ENCODE assay signal across 1 cellular context in the genomic region with DNA sequence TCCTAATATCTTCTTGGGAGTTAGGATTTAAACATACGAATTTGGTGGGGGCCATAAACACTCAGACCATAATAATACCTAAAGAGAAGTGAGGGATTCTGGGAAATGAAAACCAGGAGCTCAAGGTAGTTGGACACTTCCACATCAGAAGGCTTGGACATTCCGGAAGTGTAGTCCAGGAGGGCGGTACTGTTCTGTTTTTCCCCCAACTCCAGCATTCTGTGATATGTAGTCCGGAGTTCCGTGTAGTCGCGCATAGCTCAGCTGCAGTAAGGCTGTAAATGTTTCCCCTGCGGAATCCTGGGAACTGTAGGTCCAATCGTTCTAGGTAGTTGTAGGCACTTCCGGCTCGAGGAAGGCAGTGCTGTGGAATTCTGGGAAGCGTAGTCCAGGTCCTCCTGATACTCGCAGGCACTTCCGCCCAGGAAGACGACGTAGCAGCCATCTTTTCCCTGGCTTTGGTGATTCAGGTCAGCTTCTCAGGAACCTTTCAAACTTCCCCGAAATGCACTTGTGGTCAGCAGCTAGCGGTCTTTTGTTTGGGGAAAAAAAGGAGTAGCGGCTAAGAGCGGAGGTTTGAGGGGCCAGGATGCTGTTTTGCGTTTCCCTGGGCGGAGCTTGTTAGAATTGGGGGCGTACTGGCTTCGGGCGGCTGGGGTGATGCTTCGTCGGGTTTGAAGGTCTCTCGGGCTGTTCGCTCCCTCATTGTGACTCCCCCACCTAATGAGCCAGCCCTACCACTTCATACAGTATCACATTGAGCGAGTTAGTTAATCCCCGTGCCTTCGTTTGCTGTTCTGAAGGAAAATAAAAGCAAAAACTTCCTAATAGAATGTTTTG.
A peak's percentile ranks its signal among the peaks of the same experiment; 100 is the strongest.
TF ChIP-seq lines count a peak whose summit lies in the region.

A gene (plus strand): TSS at position 428 of the 840 bp plus-strand sequence. CDS start 4,981 bp downstream, outside the sequence.

TF ChIP-seq in H1, 55 proteins besides CTCF, POLR2A, EP300 and RAD21 (continued from another document):
- TF ChIP-seq RBBP5 (IDR thresholded peaks at IDR 0.05; ENCODE audit: borderline replicate concordance, low read depth, low read length) (peak; percentile 79; the same call in 1 of the 2 replicates), CBX8 (IDR thresholded peaks at IDR 0.05; ENCODE audit: borderline replicate concordance, low read depth, low read length) (no peak), KDM4A (IDR thresholded peaks at IDR 0.05; ENCODE audit: low read depth, low read length, severe bottlenecking) (peak; percentile 83), EZH2 (IDR thresholded peaks at IDR 0.05; ENCODE audit: low read depth, low read length, severe bottlenecking) (no peak), SIX5 (IDR thresholded peaks at IDR 0.05; ENCODE audit: low read depth, low read length) (peak; percentile 91), TAF1 (IDR thresholded peaks at IDR 0.05; ENCODE audit: low read depth, low read length) (peak; percentile 73; the same call in 1 of the 2 replicates), GABPA (IDR thresholded peaks at IDR 0.05; ENCODE audit: borderline replicate concordance, insufficient read depth, low read length) (peak; percentile 94), CREB1 (IDR thresholded peaks at IDR 0.05) (peak; percentile 61), TBP (IDR thresholded peaks at IDR 0.05; ENCODE audit: low read depth, low read length) (peak; percentile 67; the same call in 1 of the 2 replicates), SP1 (IDR thresholded peaks at IDR 0.05; ENCODE audit: low read depth, low read length) (0 out of 2 replicates have a peak, but pooled peaks have one; percentile 23), TEAD4 (IDR thresholded peaks at IDR 0.05; ENCODE audit: low read depth, low read length) (0 out of 2 replicates have a peak, but pooled peaks have one; percentile 36), SIN3A (conservative IDR thresholded peaks at IDR 0.05 in 1 of 2, IDR thresholded peaks at IDR 0.05 in 1 of 2; ENCODE audit: low read depth in 1 of 2, low read length in 2 of 2) (0 out of 4 replicates have a peak, but pooled peaks of 1 of the 2 experiments have one; percentile 21), POLR2AphosphoS5 (IDR thresholded peaks at IDR 0.05; ENCODE audit: low read depth, low read length) (0 out of 2 replicates have a peak, but pooled peaks have one; percentile 43), YY1 (IDR thresholded peaks at IDR 0.05; ENCODE audit: low read depth, low read length) (peak; percentile 95), PHF8 (conservative IDR thresholded peaks at IDR 0.05; ENCODE audit: low read depth, low read length) (peak; percentile 67; the same call in 1 of the 2 replicates), RNF2 (IDR thresholded peaks at IDR 0.05; ENCODE audit: borderline replicate concordance, low read depth, low read length, missing control alignments, poor library complexity, severe bottlenecking) (no peak), ASH2L (IDR thresholded peaks at IDR 0.05; ENCODE audit: low read length) (peak; percentile 85), HDAC2 (IDR thresholded peaks at IDR 0.05; ENCODE audit: borderline replicate concordance in 1 of 2, low read depth in 2 of 2, low read length in 2 of 2) (0 out of 4 replicates have a peak, but pooled peaks of 1 of the 2 experiments have one; percentile 62), CHD2 (IDR thresholded peaks at IDR 0.05; ENCODE audit: low read length) (0 out of 2 replicates have a peak, but pooled peaks have one; percentile 8)
- TF ChIP-seq, protein P1, sequence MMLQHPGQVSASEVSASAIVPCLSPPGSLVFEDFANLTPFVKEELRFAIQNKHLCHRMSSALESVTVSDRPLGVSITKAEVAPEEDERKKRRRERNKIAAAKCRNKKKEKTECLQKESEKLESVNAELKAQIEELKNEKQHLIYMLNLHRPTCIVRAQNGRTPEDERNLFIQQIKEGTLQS (IDR thresholded peaks at IDR 0.05; ENCODE audit: insufficient read depth, low read depth, low read length) = no peak
- TF ChIP-seq, protein P2, sequence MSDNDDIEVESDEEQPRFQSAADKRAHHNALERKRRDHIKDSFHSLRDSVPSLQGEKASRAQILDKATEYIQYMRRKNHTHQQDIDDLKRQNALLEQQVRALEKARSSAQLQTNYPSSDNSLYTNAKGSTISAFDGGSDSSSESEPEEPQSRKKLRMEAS (IDR thresholded peaks at IDR 0.05) = no peak
